8 cellular contexts compared by ENCODE assay signal in the genomic region with DNA sequence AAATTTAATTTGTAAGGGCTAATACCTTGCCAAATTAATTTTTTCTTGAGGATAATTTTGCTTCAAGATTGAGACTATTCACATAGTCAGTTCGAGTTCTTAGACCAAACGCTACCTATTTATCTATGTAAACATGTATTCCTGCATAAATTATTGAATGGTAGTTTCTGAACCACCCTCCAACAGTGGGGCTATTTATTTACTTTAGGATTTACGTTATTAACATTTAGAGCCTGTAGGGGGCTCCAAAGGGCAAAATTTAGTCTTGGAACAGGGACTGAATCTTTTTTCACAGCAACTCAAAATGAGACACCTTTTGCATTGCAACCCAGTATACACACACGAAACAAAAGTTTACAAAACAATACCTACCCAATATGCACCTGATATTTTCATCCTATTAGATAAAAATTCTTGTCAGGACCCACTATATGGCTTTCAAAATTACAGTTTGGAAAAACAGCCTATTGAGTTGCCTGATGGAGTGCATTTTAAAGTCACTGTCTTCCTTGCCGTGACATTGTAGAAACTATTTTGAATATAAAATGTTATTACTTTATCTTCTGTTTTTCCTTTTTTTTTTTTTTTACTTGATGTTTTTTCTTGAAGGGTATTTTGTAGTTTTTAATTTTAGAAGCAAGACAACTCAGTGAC. TPM values are rescaled to one million over a fixed set of nuclear protein-coding genes. Genes with fewer than 3 reads are reported as not detected.
DNase-seq lines count a peak whose midpoint lies in the region; ATAC-seq and TF ChIP-seq lines count a peak whose summit lies in the region.

No MANE protein-coding gene starts in this region.

- intact Hi-C loops in activated CD4-positive, alpha-beta T cell treated with anti-CD3 and anti-CD28 coated beads for 36 hours (cut with DNase I, micrococcal nuclease), result loop anchor here (1.0 kb wide), 1 partner anchor 136 kb away; no protein-coding TSS in a partner anchor
- intact Hi-C loops in mucosa of descending colon (cut with DNase I, micrococcal nuclease), result loop anchor here in 1 of 2 donors (10.0 kb wide), 1 partner anchor 113 kb away; no protein-coding TSS in a partner anchor

- no peaks in the 10 kb centered on the region for H3K27me3 Mint-ChIP-seq in activated CD4-positive, alpha-beta T cell treated with anti-CD3 and anti-CD28 coated beads for 36 hours
- H3K27me3 Mint-ChIP-seq in effector memory CD8-positive, alpha-beta T cell, result no peaks in the 10 kb centered on the region

- no peaks in the 10 kb centered on the region for H3K9me3 Mint-ChIP-seq in activated CD4-positive, alpha-beta T cell treated with anti-CD3 and anti-CD28 coated beads for 36 hours (ENCODE audit: low read depth)
- H3K9me3 Mint-ChIP-seq in effector memory CD8-positive, alpha-beta T cell, result no peaks in the 10 kb centered on the region

- CTCF ChIA-PET in activated CD4-positive, alpha-beta T cell treated with anti-CD3 and anti-CD28 coated beads for 36 hours (lab: Charles Lee), result interaction anchor here (1.3 kb wide), 1 partner anchor 136 kb away, joined by 5 read pairs; no protein-coding TSS in a partner anchor

- POLR2A ChIA-PET in activated CD4-positive, alpha-beta T cell treated with anti-CD3 and anti-CD28 coated beads for 36 hours (lab: Charles Lee), result no interaction called here

- peak; percentile 71 for ATAC-seq in activated CD4-positive, alpha-beta T cell treated with anti-CD3 and anti-CD28 coated beads for 36 hours
- ATAC-seq in GM21360 (IDR thresholded peaks at IDR 0.05; ENCODE audit: unreplicated experiment) (peak; percentile 87), mucosa of descending colon (peak; percentile 34)
- ATAC-seq in effector memory CD8-positive, alpha-beta T cell (replicated peaks), result peak; percentile 54

- no peaks in the 10 kb centered on the region for H3K36me3 ChIP-seq in mucosa of descending colon (ENCODE audit: low read depth)

- peaks cover 2% of the 10 kb centered on the region for H3K36me3 Mint-ChIP-seq in activated CD4-positive, alpha-beta T cell treated with anti-CD3 and anti-CD28 coated beads for 36 hours (ENCODE audit: low read depth)
- H3K36me3 Mint-ChIP-seq in effector memory CD8-positive, alpha-beta T cell (ENCODE audit: insufficient read depth), result peaks cover 25% of the 10 kb centered on the region

- peak; percentile 20 for DNase-seq in activated CD4-positive, alpha-beta T cell treated with anti-CD3 and anti-CD28 coated beads for 36 hours
- DNase-seq in activated CD4-positive, alpha-beta T cell treated with anti-CD3 and anti-CD28 coated beads, Interleukin-2, amount 50 U/mL, for 48 hours, result no peak
- DNase-seq in HPDE6-E6E7 (ENCODE audit: extremely low spot score) (peak; percentile 17), OCI-M1 (lab: John Stamatoyannopoulos, UW) (peak; percentile 78), mucosa of descending colon (peak in 1 of 3 donors; percentile 6), NCI-H2107 (lab: John Stamatoyannopoulos, UW) (no peak)
- peak in 2 of 3 experiments; percentile 5 to 7 for DNase-seq in effector memory CD8-positive, alpha-beta T cell

- H3K4me3 Mint-ChIP-seq in activated CD4-positive, alpha-beta T cell treated with anti-CD3 and anti-CD28 coated beads for 36 hours, result no peak overlapping the region
- H3K4me3 Mint-ChIP-seq in effector memory CD8-positive, alpha-beta T cell, result no peak overlapping the region

- no peak for TF ChIP-seq CTCF in mucosa of descending colon (IDR thresholded peaks at IDR 0.05)

- H3K4me1 Mint-ChIP-seq in activated CD4-positive, alpha-beta T cell treated with anti-CD3 and anti-CD28 coated beads for 36 hours, result no peaks in the 10 kb centered on the region
- H3K4me1 Mint-ChIP-seq in effector memory CD8-positive, alpha-beta T cell (ENCODE audit: low read depth in 2 of 2), result no peaks in the 10 kb centered on the region

- no peak overlapping the region for H3K4me3 ChIP-seq in mucosa of descending colon

- no peaks in the 10 kb centered on the region for H3K9me3 ChIP-seq in mucosa of descending colon

- no peaks in the 10 kb centered on the region for H3K4me1 ChIP-seq in mucosa of descending colon (ENCODE audit: low read depth)

- H3K27ac Mint-ChIP-seq in activated CD4-positive, alpha-beta T cell treated with anti-CD3 and anti-CD28 coated beads for 36 hours, result no peak overlapping the region
- H3K27ac Mint-ChIP-seq in effector memory CD8-positive, alpha-beta T cell, result no peak overlapping the region

RNA-seq across cellular contexts. Expression of a gene that starts 47.1 kb away (rescaled TPM):
- total RNA-seq in activated CD4-positive, alpha-beta T cell treated with anti-CD3 and anti-CD28 coated beads for 36 hours, result not detected
- not detected for total RNA-seq in mucosa of descending colon

Comparison
In these comparisons a context has a peak if more than half of its experiments do, and no peak if none do; other contexts are left out.
1. DNase-seq: peak in activated CD4-positive, alpha-beta T cell treated with anti-CD3 and anti-CD28 coated beads for 36 hours (single experiment), HPDE6-E6E7 (single experiment), OCI-M1 (single experiment) and effector memory CD8-positive, alpha-beta T cell (2 of 3); none in activated CD4-positive, alpha-beta T cell treated with anti-CD3 and anti-CD28 coated beads, Interleukin-2, amount 50 U/mL, for 48 hours (0 of 2) and NCI-H2107 (single experiment).
2. ATAC-seq: peak in every context shown above with its lines; median percentile 87 in GM21360; 71 in activated CD4-positive, alpha-beta T cell treated with anti-CD3 and anti-CD28 coated beads for 36 hours; 54 in effector memory CD8-positive, alpha-beta T cell; 34 in mucosa of descending colon.